Comparison of ENCODE assay signal across 8 cellular contexts in the genomic region with DNA sequence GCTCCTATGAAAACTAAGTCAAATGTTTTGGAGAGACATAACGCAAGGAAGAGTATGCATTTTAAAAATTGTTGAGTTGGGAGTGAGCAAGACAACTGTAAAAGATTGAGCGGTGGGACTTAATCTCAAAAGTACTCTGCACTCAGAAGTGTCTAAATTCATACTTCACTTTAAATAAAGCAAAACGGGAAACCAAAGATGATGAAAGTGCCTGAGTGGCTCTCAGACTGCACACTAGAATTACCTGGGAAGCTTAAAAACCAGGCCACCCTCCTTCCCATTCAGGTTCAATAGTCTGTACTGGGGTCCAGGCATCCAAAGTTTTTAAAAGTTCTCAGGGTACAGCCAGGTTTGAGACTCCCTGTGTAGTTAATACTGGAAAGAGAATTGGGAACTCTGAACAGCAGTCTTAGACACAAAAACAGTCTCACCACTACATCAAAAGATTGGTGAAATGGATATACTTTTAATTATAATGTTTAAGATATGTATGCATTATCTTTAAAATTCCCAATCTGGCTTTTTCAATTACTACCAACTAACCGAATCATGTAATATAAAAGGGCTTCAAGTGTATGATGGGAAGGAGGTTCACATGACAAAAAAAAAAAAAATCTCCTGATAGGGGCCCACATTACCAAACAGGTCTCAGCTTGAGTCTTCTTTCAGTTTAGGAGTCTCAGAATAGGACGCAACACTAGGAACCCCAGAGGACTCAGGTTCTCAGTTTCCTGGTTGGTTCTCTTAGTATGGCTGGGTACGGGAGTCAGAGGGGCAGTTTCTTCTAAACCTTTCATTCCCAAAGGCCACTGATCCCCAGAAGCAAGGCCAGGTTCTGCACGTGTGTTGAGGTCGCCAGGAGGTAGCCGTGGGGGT. TPM values are rescaled to one million over a fixed set of nuclear protein-coding genes. Genes with fewer than 3 reads are reported as not detected.
DNase-seq lines count a peak whose midpoint lies in the region; ATAC-seq and TF ChIP-seq lines count a peak whose summit lies in the region.

No MANE protein-coding gene starts in this region.

- H3K27me3 Mint-ChIP-seq in activated CD4-positive, alpha-beta memory T cell treated with anti-CD3 and anti-CD28 coated beads for 36 hours, result no peaks in the 10 kb centered on the region
- H3K27me3 Mint-ChIP-seq in progenitor cell of endocrine pancreas, result no peaks in the 10 kb centered on the region

- peak overlapping the region; percentile 87 for H3K27ac Mint-ChIP-seq in activated CD4-positive, alpha-beta memory T cell treated with anti-CD3 and anti-CD28 coated beads for 36 hours
- peak overlapping the region; percentile 93 for H3K27ac Mint-ChIP-seq in progenitor cell of endocrine pancreas

- H3K4me1 Mint-ChIP-seq in activated CD4-positive, alpha-beta memory T cell treated with anti-CD3 and anti-CD28 coated beads for 36 hours (ENCODE audit: low read depth), result peaks cover 25% of the 10 kb centered on the region
- peaks cover 11% of the 10 kb centered on the region for H3K4me1 Mint-ChIP-seq in progenitor cell of endocrine pancreas (ENCODE audit: low read depth)

- H3K9me3 Mint-ChIP-seq in activated CD4-positive, alpha-beta memory T cell treated with anti-CD3 and anti-CD28 coated beads for 36 hours, result no peaks in the 10 kb centered on the region
- no peaks in the 10 kb centered on the region for H3K9me3 Mint-ChIP-seq in progenitor cell of endocrine pancreas (ENCODE audit: low read depth)

- intact Hi-C loops in activated CD4-positive, alpha-beta memory T cell treated with anti-CD3 and anti-CD28 coated beads for 36 hours (cut with micrococcal nuclease), result loop anchor here (5.0 kb wide), 1 partner anchor 272 kb away; a partner anchor contains a TSS

- DNase-seq in AG08395 (ENCODE audit: low spot score), result peak; percentile 24
- DNase-seq in GM20000 (ENCODE audit: low spot score), result peak; percentile 62
- peak; percentile 42 for DNase-seq in activated CD4-positive, alpha-beta memory T cell treated with anti-CD3 and anti-CD28 coated beads for 36 hours
- DNase-seq in foreskin keratinocyte, result peak in 1 of 2 donors; percentile 39
- no peak for DNase-seq in progenitor cell of endocrine pancreas (ENCODE audit: low spot score, unreplicated experiment)
- DNase-seq in middle frontal gyrus (ENCODE audit: extremely low spot score, low spot score), result no peak
- no peak for DNase-seq in retina

- CTCF ChIA-PET in activated CD4-positive, alpha-beta memory T cell treated with anti-CD3 and anti-CD28 coated beads for 36 hours (lab: Charles Lee), result interaction anchor here (2.1 to 4.9 kb wide), 3 partner anchors 12 to 25 kb away, joined by 4 to 60 read pairs (median 39); a partner anchor contains a TSS

- ATAC-seq in foreskin keratinocyte, result no peak
- no peak for ATAC-seq in GM19463 (IDR thresholded peaks at IDR 0.05; ENCODE audit: unreplicated experiment)

- TF ChIP-seq CTCF in GM20000 (IDR thresholded peaks at IDR 0.05; ENCODE audit: extremely low read depth, missing control alignments) (no peak), foreskin keratinocyte (conservative IDR thresholded peaks at IDR 0.05) (no peak), progenitor cell of endocrine pancreas (IDR thresholded peaks at IDR 0.05; ENCODE audit: unreplicated experiment) (no peak)

- no peaks in the 10 kb centered on the region for H3K27me3 ChIP-seq in foreskin keratinocyte

- H3K4me3 Mint-ChIP-seq in activated CD4-positive, alpha-beta memory T cell treated with anti-CD3 and anti-CD28 coated beads for 36 hours, result peak overlapping the region; percentile 89
- peak overlapping the region; percentile 87 for H3K4me3 Mint-ChIP-seq in progenitor cell of endocrine pancreas (ENCODE audit: low read depth)

- peaks cover 3% of the 10 kb centered on the region for H3K36me3 Mint-ChIP-seq in activated CD4-positive, alpha-beta memory T cell treated with anti-CD3 and anti-CD28 coated beads for 36 hours
- H3K36me3 Mint-ChIP-seq in progenitor cell of endocrine pancreas (ENCODE audit: insufficient read depth), result no peaks in the 10 kb centered on the region

- POLR2A ChIA-PET in activated CD4-positive, alpha-beta memory T cell treated with anti-CD3 and anti-CD28 coated beads for 36 hours (lab: Charles Lee), result interaction anchor here (0.6 to 3.1 kb wide), 6 partner anchors 11 to 1849 kb away, joined by 3 to 31 read pairs (median 5); a partner anchor contains a TSS

- H3K4me1 ChIP-seq in foreskin keratinocyte, result no peaks in the 10 kb centered on the region

- H3K27ac ChIP-seq in foreskin keratinocyte, result peak overlapping the region; percentile 89

RNA-seq across cellular contexts. Expression of a gene that starts 1.0 kb away (rescaled TPM):
- 10 to 100 TPM; 12.3 to 13.0 TPM for total RNA-seq in activated CD4-positive, alpha-beta memory T cell treated with anti-CD3 and anti-CD28 coated beads for 36 hours
- total RNA-seq in foreskin keratinocyte, result 25.0 and 27.2 TPM in 2 replicates
- 23.5 and 24.8 TPM in 2 replicates for polyA plus RNA-seq in foreskin keratinocyte
- total RNA-seq in progenitor cell of endocrine pancreas, result 21.1 and 22.5 TPM in 2 replicates

RNA-seq across cellular contexts. Expression of a gene that starts 17.8 kb away (rescaled TPM):
- total RNA-seq in activated CD4-positive, alpha-beta memory T cell treated with anti-CD3 and anti-CD28 coated beads for 36 hours, result 10 to 100 TPM; 12.6 to 15.8 TPM
- 2.3 and 2.6 TPM in 2 replicates for total RNA-seq in foreskin keratinocyte
- polyA plus RNA-seq in foreskin keratinocyte, result 2.7 and 3.4 TPM in 2 replicates
- total RNA-seq in progenitor cell of endocrine pancreas, result 8.4 and 8.9 TPM in 2 replicates

RNA-seq across cellular contexts. Expression of a gene that starts 21.7 kb away (rescaled TPM):
- total RNA-seq in activated CD4-positive, alpha-beta memory T cell treated with anti-CD3 and anti-CD28 coated beads for 36 hours, result under 1 TPM; 0.55 to 0.85 TPM
- total RNA-seq in foreskin keratinocyte (29.1 and 30.6 TPM in 2 replicates), progenitor cell of endocrine pancreas (23.7 and 24.3 TPM in 2 replicates)
- 16.4 and 18.1 TPM in 2 replicates for polyA plus RNA-seq in foreskin keratinocyte

RNA-seq across cellular contexts. Expression of a gene that starts 36.4 kb away (rescaled TPM):
- 100 to 1,000 TPM; 198 to 209 TPM for total RNA-seq in activated CD4-positive, alpha-beta memory T cell treated with anti-CD3 and anti-CD28 coated beads for 36 hours
- 81.4 and 84.3 TPM in 2 replicates for total RNA-seq in foreskin keratinocyte
- 140 and 149 TPM in 2 replicates for polyA plus RNA-seq in foreskin keratinocyte
- total RNA-seq in progenitor cell of endocrine pancreas, result 318 and 338 TPM in 2 replicates

RNA-seq across cellular contexts. Expression of a gene that starts 47.2 kb away (rescaled TPM):
- total RNA-seq in activated CD4-positive, alpha-beta memory T cell treated with anti-CD3 and anti-CD28 coated beads for 36 hours, result not detected
- total RNA-seq in foreskin keratinocyte (not detected in 2 replicates), progenitor cell of endocrine pancreas (not detected in 2 replicates)
- 0.04 and 0.17 TPM in 2 replicates for polyA plus RNA-seq in foreskin keratinocyte

Comparison
In these comparisons a context has a peak if more than half of its experiments do, and no peak if none do; other contexts are left out.
1. DNase-seq: peak in AG08395 (single experiment), GM20000 (single experiment) and activated CD4-positive, alpha-beta memory T cell treated with anti-CD3 and anti-CD28 coated beads for 36 hours (single experiment); none in progenitor cell of endocrine pancreas (single experiment), middle frontal gyrus (single experiment) and retina (single experiment).
2. RNA of a gene that starts 21.7 kb away (total RNA-seq): 29.1 to 30.6 TPM in foreskin keratinocyte and 23.7 to 24.3 TPM in progenitor cell of endocrine pancreas; 0.55 to 0.85 TPM in activated CD4-positive, alpha-beta memory T cell treated with anti-CD3 and anti-CD28 coated beads for 36 hours; every median in the first group is over 10 times any median in the second.